Comparison of ENCODE assay signal across 16 cellular contexts in the genomic region with DNA sequence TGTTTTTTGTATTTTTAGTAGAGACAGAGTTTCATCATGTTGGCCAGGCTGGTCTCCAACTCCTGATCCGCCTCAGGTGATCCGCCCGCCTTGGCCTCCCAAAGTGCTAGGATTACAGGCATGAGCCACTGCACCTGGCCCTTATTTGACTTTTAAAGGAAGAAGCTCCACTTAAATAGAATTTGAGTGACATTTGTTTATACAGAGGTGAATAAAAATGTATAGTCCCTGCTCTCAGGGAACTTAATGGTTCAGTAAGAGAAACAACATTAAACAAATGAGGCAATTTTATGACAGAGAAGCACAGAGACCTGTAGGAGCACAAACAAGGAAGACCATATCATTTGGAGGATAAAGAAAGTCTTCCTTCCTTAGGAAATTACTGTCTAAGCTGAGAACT.
A peak's percentile ranks its signal among the peaks of the same experiment; 100 is the strongest.
DNase-seq lines count a peak whose midpoint lies in the region; TF ChIP-seq lines count a peak whose summit lies in the region.
"Had no signal": no experiment of that assay in that cellular context is flagged by ENCODE, and none has a peak within 500 bp of the region (broad histone marks: within the 10 kb centered on the region; RNA-seq: fewer than 3 reads in every experiment).

No MANE protein-coding gene starts in this region.

- H3K9me3 ChIP-seq in skeletal muscle satellite cell (replicated peaks; ENCODE audit: low read length) = no peaks in the 10 kb centered on the region
- no peaks in the 10 kb centered on the region for H3K9me3 ChIP-seq in CD4-positive, alpha-beta memory T cell (ENCODE audit: control insufficient read depth in 1 of 2, low read length in 2 of 2)
- H3K9me3 ChIP-seq: adrenal gland, lower lobe of right lung, psoas muscle, tibial artery had no signal

- no peaks in the 10 kb centered on the region for H3K27me3 Mint-ChIP-seq in activated CD4-positive, alpha-beta memory T cell treated with anti-CD3 and anti-CD28 coated beads, Interleukin-2, amount 10 ng/mL, durations not matched to agents 7 days and 5 days
- H3K27me3 Mint-ChIP-seq in activated CD4-positive, alpha-beta memory T cell treated with anti-CD3 and anti-CD28 coated beads for 36 hours = no peaks in the 10 kb centered on the region
- H3K27me3 Mint-ChIP-seq in activated T-helper 2 cell treated with anti-CD3 and anti-CD28 coated beads, Interferon-gamma antibody, Interleukin-2, Interleukin-4, amounts not matched to agents 10 μg/mL and 5 μg/mL and 100 μg/mL, durations not matched to agents 14 hours and 24 hours and 36 hours (ENCODE audit: low read depth) = no peaks in the 10 kb centered on the region
- H3K27me3 Mint-ChIP-seq in CD4-positive, alpha-beta memory T cell = no peaks in the 10 kb centered on the region

- DNase-seq in activated CD4-positive, alpha-beta memory T cell treated with anti-CD3 and anti-CD28 coated beads, Interleukin-2, amount 10 ng/mL, durations not matched to agents 7 days and 5 days = no peak
- no peak for DNase-seq in activated CD4-positive, alpha-beta memory T cell treated with anti-CD3 and anti-CD28 coated beads for 36 hours
- no peak for DNase-seq in activated T-helper 2 cell treated with anti-CD3 and anti-CD28 coated beads, Interferon-gamma antibody, Interleukin-2, Interleukin-4, amounts not matched to agents 10 μg/mL and 5 μg/mL and 100 μg/mL, durations not matched to agents 14 hours and 24 hours and 36 hours (ENCODE audit: low spot score)
- DNase-seq in CD4-positive, alpha-beta memory T cell = no peak
- DNase-seq in iPS-NIHi7 (ENCODE audit: extremely low spot score) (no peak), GM10248 (ENCODE audit: extremely low spot score) (no peak)
- DNase-seq: adrenal gland, AML-193, lower lobe of right lung, NCI-H2171, psoas muscle, SIG-M5, tibial artery had no signal

- H3K27ac ChIP-seq in KMS-11 = peak overlapping the region; percentile 87
- no peak overlapping the region for H3K27ac ChIP-seq in CD4-positive, alpha-beta memory T cell (ENCODE audit: low read depth, low read length)
- H3K27ac ChIP-seq: psoas muscle had no signal

- H3K27me3 ChIP-seq in KMS-11 (ENCODE audit: insufficient read depth, low read depth) = no peaks in the 10 kb centered on the region
- no peaks in the 10 kb centered on the region for H3K27me3 ChIP-seq in skeletal muscle satellite cell (ENCODE audit: control insufficient read depth, insufficient read depth, low read length)
- no peaks in the 10 kb centered on the region for H3K27me3 ChIP-seq in CD4-positive, alpha-beta memory T cell (ENCODE audit: insufficient read depth, low read length)
- H3K27me3 ChIP-seq: adrenal gland, tibial artery had no signal

- no peak overlapping the region for H3K4me3 Mint-ChIP-seq in activated CD4-positive, alpha-beta memory T cell treated with anti-CD3 and anti-CD28 coated beads, Interleukin-2, amount 10 ng/mL, durations not matched to agents 7 days and 5 days
- H3K4me3 Mint-ChIP-seq in activated CD4-positive, alpha-beta memory T cell treated with anti-CD3 and anti-CD28 coated beads for 36 hours = no peak overlapping the region
- peak overlapping the region; percentile 43 for H3K4me3 Mint-ChIP-seq in activated T-helper 2 cell treated with anti-CD3 and anti-CD28 coated beads, Interferon-gamma antibody, Interleukin-2, Interleukin-4, amounts not matched to agents 10 μg/mL and 5 μg/mL and 100 μg/mL, durations not matched to agents 14 hours and 24 hours and 36 hours (ENCODE audit: low read depth)
- peak overlapping the region in 1 of 8 donors; percentile 14 for H3K4me3 Mint-ChIP-seq in CD4-positive, alpha-beta memory T cell
- H3K4me3 Mint-ChIP-seq: GM23338 had no signal

- peaks cover 37% of the 10 kb centered on the region for H3K36me3 Mint-ChIP-seq in activated CD4-positive, alpha-beta memory T cell treated with anti-CD3 and anti-CD28 coated beads, Interleukin-2, amount 10 ng/mL, durations not matched to agents 7 days and 5 days (ENCODE audit: low read depth)
- H3K36me3 Mint-ChIP-seq in activated CD4-positive, alpha-beta memory T cell treated with anti-CD3 and anti-CD28 coated beads for 36 hours = peaks cover 21% of the 10 kb centered on the region
- peaks cover 68% of the 10 kb centered on the region for H3K36me3 Mint-ChIP-seq in activated T-helper 2 cell treated with anti-CD3 and anti-CD28 coated beads, Interferon-gamma antibody, Interleukin-2, Interleukin-4, amounts not matched to agents 10 μg/mL and 5 μg/mL and 100 μg/mL, durations not matched to agents 14 hours and 24 hours and 36 hours (ENCODE audit: low read depth)
- peaks cover 0 to 9% of the 10 kb centered on the region in 2 donors for H3K36me3 Mint-ChIP-seq in CD4-positive, alpha-beta memory T cell

- POLR2A ChIA-PET in activated CD4-positive, alpha-beta memory T cell treated with anti-CD3 and anti-CD28 coated beads, Interleukin-2, amount 10 ng/mL, durations not matched to agents 7 days and 5 days (lab: Charles Lee) = interaction anchor here (1.3 kb wide), 1 partner anchor 14 kb away, joined by 8 read pairs; no protein-coding TSS in a partner anchor
- POLR2A ChIA-PET in activated CD4-positive, alpha-beta memory T cell treated with anti-CD3 and anti-CD28 coated beads for 36 hours (lab: Charles Lee) = no interaction called here
- POLR2A ChIA-PET in CD4-positive, alpha-beta memory T cell (lab: Charles Lee; ENCODE audit: partially characterized antibody) = no interaction called here
- POLR2A ChIA-PET in GM10248 (lab: Yijun Ruan, JAX) = no interaction called here

- H3K27ac Mint-ChIP-seq in activated CD4-positive, alpha-beta memory T cell treated with anti-CD3 and anti-CD28 coated beads, Interleukin-2, amount 10 ng/mL, durations not matched to agents 7 days and 5 days = peak overlapping the region; percentile 95
- no peak overlapping the region for H3K27ac Mint-ChIP-seq in activated CD4-positive, alpha-beta memory T cell treated with anti-CD3 and anti-CD28 coated beads for 36 hours
- H3K27ac Mint-ChIP-seq in activated T-helper 2 cell treated with anti-CD3 and anti-CD28 coated beads, Interferon-gamma antibody, Interleukin-2, Interleukin-4, amounts not matched to agents 10 μg/mL and 5 μg/mL and 100 μg/mL, durations not matched to agents 14 hours and 24 hours and 36 hours = peak overlapping the region; percentile 95
- H3K27ac Mint-ChIP-seq in CD4-positive, alpha-beta memory T cell = peak overlapping the region in 2 of 7 donors; percentile 0 to 18
- H3K27ac Mint-ChIP-seq: GM23338 had no signal

- no peaks in the 10 kb centered on the region for H3K36me3 ChIP-seq in KMS-11 (ENCODE audit: insufficient read depth)
- H3K36me3 ChIP-seq in skeletal muscle satellite cell (ENCODE audit: insufficient read depth, low read length) = peaks cover 39% of the 10 kb centered on the region
- H3K36me3 ChIP-seq in CD4-positive, alpha-beta memory T cell (ENCODE audit: insufficient read depth, low read length) = no peaks in the 10 kb centered on the region
- H3K36me3 ChIP-seq: adrenal gland had no signal

- H3K4me1 Mint-ChIP-seq in activated CD4-positive, alpha-beta memory T cell treated with anti-CD3 and anti-CD28 coated beads, Interleukin-2, amount 10 ng/mL, durations not matched to agents 7 days and 5 days = peaks cover 46% of the 10 kb centered on the region
- H3K4me1 Mint-ChIP-seq in activated CD4-positive, alpha-beta memory T cell treated with anti-CD3 and anti-CD28 coated beads for 36 hours (ENCODE audit: low read depth) = peaks cover 30% of the 10 kb centered on the region
- H3K4me1 Mint-ChIP-seq in activated T-helper 2 cell treated with anti-CD3 and anti-CD28 coated beads, Interferon-gamma antibody, Interleukin-2, Interleukin-4, amounts not matched to agents 10 μg/mL and 5 μg/mL and 100 μg/mL, durations not matched to agents 14 hours and 24 hours and 36 hours (ENCODE audit: low read depth) = peaks cover 65% of the 10 kb centered on the region
- peaks cover 16 to 29% (median 22%) of the 10 kb centered on the region in 4 donors for H3K4me1 Mint-ChIP-seq in CD4-positive, alpha-beta memory T cell

- no peak overlapping the region for H3K4me3 ChIP-seq in KMS-11 (IDR thresholded peaks at IDR 0.05; ENCODE audit: insufficient read depth, low read depth, low read length)
- H3K4me3 ChIP-seq in skeletal muscle satellite cell (ENCODE audit: low read length) = no peak overlapping the region
- H3K4me3 ChIP-seq in CD4-positive, alpha-beta memory T cell (ENCODE audit: low read length in 2 of 2) = no peak overlapping the region
- H3K4me3 ChIP-seq: adrenal gland, GM23338, lower lobe of right lung, psoas muscle, tibial artery had no signal

- no peaks in the 10 kb centered on the region for H4K20me1 ChIP-seq in KMS-11 (ENCODE audit: insufficient read depth)

- peaks cover 93% of the 10 kb centered on the region for H3K79me2 ChIP-seq in KMS-11 (ENCODE audit: insufficient read depth, low read depth)

- H3K4me1 ChIP-seq in KMS-11 (ENCODE audit: low read depth, poor library complexity, severe bottlenecking) (peaks cover 83% of the 10 kb centered on the region), skeletal muscle satellite cell (ENCODE audit: control insufficient read depth, insufficient read depth, low read length) (peaks cover 38% of the 10 kb centered on the region)
- H3K4me1 ChIP-seq in CD4-positive, alpha-beta memory T cell (ENCODE audit: insufficient read depth, low read length) = peaks cover 17% of the 10 kb centered on the region

- H3K9me3 Mint-ChIP-seq in activated CD4-positive, alpha-beta memory T cell treated with anti-CD3 and anti-CD28 coated beads, Interleukin-2, amount 10 ng/mL, durations not matched to agents 7 days and 5 days = no peaks in the 10 kb centered on the region
- no peaks in the 10 kb centered on the region for H3K9me3 Mint-ChIP-seq in activated CD4-positive, alpha-beta memory T cell treated with anti-CD3 and anti-CD28 coated beads for 36 hours
- H3K9me3 Mint-ChIP-seq in activated T-helper 2 cell treated with anti-CD3 and anti-CD28 coated beads, Interferon-gamma antibody, Interleukin-2, Interleukin-4, amounts not matched to agents 10 μg/mL and 5 μg/mL and 100 μg/mL, durations not matched to agents 14 hours and 24 hours and 36 hours = no peaks in the 10 kb centered on the region
- peaks cover 0 to 2% (median 0%) of the 10 kb centered on the region in 8 donors for H3K9me3 Mint-ChIP-seq in CD4-positive, alpha-beta memory T cell
- H3K9me3 Mint-ChIP-seq: GM23338 had no signal

- H3K4me2 ChIP-seq in KMS-11 (peak overlapping the region; percentile 91), skeletal muscle satellite cell (ENCODE audit: low read length) (peak overlapping the region; percentile 12)
- H3K4me2 ChIP-seq: GM23338 had no signal

- H3K9ac ChIP-seq in KMS-11 (peak overlapping the region; percentile 52; the same call in 1 of the 2 replicates), skeletal muscle satellite cell (ENCODE audit: low read depth, low read length) (peak overlapping the region; percentile 37)

- intact Hi-C loops in activated CD4-positive, alpha-beta memory T cell treated with anti-CD3 and anti-CD28 coated beads for 36 hours (cut with micrococcal nuclease) = no loop called here
- intact Hi-C loops in activated T-helper 2 cell treated with anti-CD3 and anti-CD28 coated beads, Interferon-gamma antibody, Interleukin-2, Interleukin-4, amounts not matched to agents 10 μg/mL and 5 μg/mL and 100 μg/mL, durations not matched to agents 14 hours and 24 hours and 36 hours (cut with micrococcal nuclease) = loop anchor here (5.0 to 10.0 kb wide), 2 partner anchors 40 to 1127 kb away; a partner anchor contains a TSS
- intact Hi-C loops in CD4-positive, alpha-beta memory T cell (cut with micrococcal nuclease) = no loop called here

- CTCF ChIA-PET in activated CD4-positive, alpha-beta memory T cell treated with anti-CD3 and anti-CD28 coated beads, Interleukin-2, amount 10 ng/mL, durations not matched to agents 7 days and 5 days (lab: Charles Lee) = interaction anchor here (0.8 to 2.6 kb wide), 10 partner anchors 14 to 325 kb away, joined by 3 to 14 read pairs (median 4); no protein-coding TSS in a partner anchor
- CTCF ChIA-PET in activated CD4-positive, alpha-beta memory T cell treated with anti-CD3 and anti-CD28 coated beads for 36 hours (lab: Charles Lee) = interaction anchor here (1.0 to 1.2 kb wide), 2 partner anchors 239 to 240 kb away, joined by 3 to 4 read pairs; no protein-coding TSS in a partner anchor
- CTCF ChIA-PET in CD4-positive, alpha-beta memory T cell (lab: Charles Lee; ENCODE audit: partially characterized antibody) = interaction anchor here (0.7 to 1.4 kb wide), 2 partner anchors 9 to 10 kb away, joined by 3 read pairs; no protein-coding TSS in a partner anchor
- CTCF ChIA-PET in GM10248 (lab: Yijun Ruan, JAX) = interaction anchor here (0.6 to 4.2 kb wide), 21 partner anchors 10 to 568 kb away, joined by 3 to 33 read pairs (median 4); no protein-coding TSS in a partner anchor

- no peak for TF ChIP-seq CTCF in KMS-11 (conservative IDR thresholded peaks at IDR 0.05; ENCODE audit: low read depth, low read length)
- no peak for TF ChIP-seq CTCF in GM10248 (IDR thresholded peaks at IDR 0.05; ENCODE audit: control extremely low read depth, extremely low read depth, low read depth, missing control alignments)

- H2AFZ ChIP-seq in KMS-11 (ENCODE audit: low read depth) = no peak overlapping the region
- H2AFZ ChIP-seq: GM23338 had no signal
